Comparison of ENCODE assay signal across 16 cellular contexts in genomic region chr1:207313131-207313530, GRCh38.
"Had no signal": no experiment of that assay in that cellular context is flagged by ENCODE, and none has a peak within 500 bp of the region (broad histone marks: within the 10 kb centered on the region; RNA-seq: fewer than 3 reads in every experiment).

No MANE protein-coding gene starts in this region.

- H3K27me3 ChIP-seq: body of pancreas, gastroesophageal sphincter, ovary had no signal

- H3K27ac ChIP-seq: body of pancreas, gastroesophageal sphincter, ovary had no signal

- ATAC-seq: activated T-helper 17 cell treated with anti-CD3 and anti-CD28 coated beads, Interleukin-2, amount 50 U/mL, for 72 hours; body of pancreas; esophagus mucosa; gastroesophageal sphincter; left ventricle myocardium superior; WTC11 had no signal

- DNase-seq: activated CD4-positive, alpha-beta T cell treated with anti-CD3 and anti-CD28 coated beads for 48 hours; activated naive CD4-positive, alpha-beta T cell treated with anti-CD3 and anti-CD28 coated beads, Interleukin-2, amount 50 U/mL, for 16 hours; amniotic stem cell; body of pancreas; dermis blood vessel endothelial cell; endodermal cell; kidney; left ventricle myocardium superior; ovary; stimulated activated CD4-positive, alpha-beta T cell treated with anti-CD3 and anti-CD28 coated beads, Interleukin-2, amount 100 ng/mL, for 48 hours; stimulated activated naive CD4-positive, alpha-beta T cell treated with Interleukin-2 at 50 U/mL for 16 hours; trophoblast cell had no signal

- H3K9me3 ChIP-seq: body of pancreas, gastroesophageal sphincter, ovary had no signal

- H3K4me3 ChIP-seq: body of pancreas, gastroesophageal sphincter, ovary had no signal

- H3K36me3 ChIP-seq: gastroesophageal sphincter, ovary had no signal
